ENCODE assay signal across 21 cellular contexts in genomic region chr15:43107741-43108140, GRCh38.
"Had no signal": no experiment of that assay in that cellular context is flagged by ENCODE, and none has a peak within 500 bp of the region (broad histone marks: within the 10 kb centered on the region; RNA-seq: fewer than 3 reads in every experiment).

No MANE protein-coding gene starts in this region.

- H3K27me3 ChIP-seq: hepatocyte, spleen, tibial artery, upper lobe of right lung, vagina had no signal

- H3K36me3 ChIP-seq: upper lobe of right lung, vagina had no signal

- ATAC-seq: left colon; left ventricle myocardium superior; naive thymus-derived CD4-positive, alpha-beta T cell; sciatic nerve; stimulated activated memory B cell treated with anti-CD40 and anti-IgM and Interleukin-4, amounts not matched to agents 10 μg/mL and 1 μg/mL and 100 μg/mL, for 72 hours; upper lobe of right lung had no signal

- H3K4me3 ChIP-seq: hepatocyte, lung, spleen, tibial artery, upper lobe of right lung, vagina had no signal

- DNase-seq: effector CD4-positive, alpha-beta T cell; endodermal cell; foreskin melanocyte; head of caudate nucleus; left colon; left ventricle myocardium superior; mesenchymal stem cell; naive thymus-derived CD4-positive, alpha-beta T cell; nephron progenitor cell; posterior cingulate gyrus; spleen; stimulated activated CD4-positive, alpha-beta T cell treated with anti-CD3 and anti-CD28 coated beads, Interleukin-15, amount 100 ng/mL, for 24 hours; stimulated activated CD4-positive, alpha-beta T cell treated with anti-CD3 and anti-CD28 coated beads, Interleukin-1b, Interleukin-23, amount 100 ng/mL, for 48 hours; stimulated activated CD4-positive, alpha-beta T cell treated with anti-CD3 and anti-CD28 coated beads, Interleukin-4, amount 100 ng/mL, for 24 hours; tibial artery; upper lobe of right lung had no signal

- H2AFZ ChIP-seq: hepatocyte had no signal

- H3K9me3 ChIP-seq: spleen, tibial artery, upper lobe of right lung, vagina had no signal

- H3K27ac ChIP-seq: hepatocyte, tibial artery, vagina had no signal

- H3K4me2 ChIP-seq: hepatocyte had no signal
